ENCODE assay signal across 17 cellular contexts in the genomic region with DNA sequence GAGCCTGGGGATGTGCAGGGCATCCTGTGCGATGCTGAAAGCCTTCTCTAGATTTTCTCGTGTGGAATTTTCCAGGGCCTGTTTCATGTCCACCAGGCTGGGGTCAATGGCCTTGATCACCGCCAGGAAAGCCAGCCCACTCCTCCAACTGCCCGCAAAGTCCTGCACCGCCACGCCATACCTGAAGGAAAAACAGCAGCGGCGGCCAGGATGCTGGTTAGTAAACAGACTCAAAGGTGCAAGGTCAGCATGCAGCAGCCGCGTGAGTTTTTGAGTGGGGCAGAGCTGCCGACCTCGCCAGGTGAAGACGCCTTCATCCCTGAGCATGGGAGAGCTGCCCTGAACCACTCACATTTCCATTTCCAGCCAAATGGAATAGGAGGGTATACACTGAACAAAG. TPM values are rescaled to one million over a fixed set of nuclear protein-coding genes. Genes with fewer than 3 reads are reported as not detected.
DNase-seq lines count a peak whose midpoint lies in the region; ATAC-seq, FAIRE-seq and TF ChIP-seq lines count a peak whose summit lies in the region.
"Had no signal": no experiment of that assay in that cellular context is flagged by ENCODE, and none has a peak within 500 bp of the region (broad histone marks: within the 10 kb centered on the region; RNA-seq: fewer than 3 reads in every experiment).

No MANE protein-coding gene starts in this region.

- H3K27me3 Mint-ChIP-seq in chondrocyte (ENCODE audit: low read depth): no peaks in the 10 kb centered on the region
- no peaks in the 10 kb centered on the region for H3K27me3 Mint-ChIP-seq in activated naive CD8-positive, alpha-beta T cell treated with anti-CD3 and anti-CD28 coated beads, Interleukin-2, amount 50 U/mL, for 24 hours

- FAIRE-seq in GM19239 (lab: Jason Lieb, UNC): peak; percentile 26
- FAIRE-seq: GM12891, K562 had no signal

- TF ChIP-seq CTCF in chondrocyte (IDR thresholded peaks at IDR 0.05): no peak
- TF ChIP-seq CTCF in right lobe of liver (IDR thresholded peaks at IDR 0.05): no peak
- no peak for TF ChIP-seq CTCF in sigmoid colon (IDR thresholded peaks at IDR 0.05)
- TF ChIP-seq CTCF in transverse colon (IDR thresholded peaks at IDR 0.05): no peak

- peak; percentile 72 to 83 (median 78) for ATAC-seq in right lobe of liver
- ATAC-seq in activated naive CD8-positive, alpha-beta T cell treated with anti-CD3 and anti-CD28 coated beads, Interleukin-2, amount 50 U/mL, for 24 hours: no peak
- ATAC-seq: K562 had no signal

- H3K9me3 Mint-ChIP-seq in chondrocyte (ENCODE audit: low read depth): peaks cover under 1% of the 10 kb centered on the region
- no peaks in the 10 kb centered on the region for H3K9me3 Mint-ChIP-seq in activated naive CD8-positive, alpha-beta T cell treated with anti-CD3 and anti-CD28 coated beads, Interleukin-2, amount 50 U/mL, for 24 hours
- H3K9me3 Mint-ChIP-seq: CD14-positive monocyte; CD4-positive, alpha-beta memory T cell had no signal

- TF ChIP-seq POLR2A in right lobe of liver (IDR thresholded peaks at IDR 0.05): no peak
- TF ChIP-seq POLR2A in sigmoid colon (IDR thresholded peaks at IDR 0.05): no peak
- TF ChIP-seq POLR2A in transverse colon (IDR thresholded peaks at IDR 0.05): no peak

- H3K9me3 ChIP-seq in right lobe of liver (no peaks in the 10 kb centered on the region), sigmoid colon (no peaks in the 10 kb centered on the region), transverse colon (no peaks in the 10 kb centered on the region)
- H3K9me3 ChIP-seq: HAP-1 had no signal

- in situ Hi-C loops in transverse colon (cut with MboI; ENCODE audit: low pct_ligation_motif_present in 1 of 4, low pct_unique_long_range_greater_than_20kb in 1 of 4, low sequenced_read_pairs in 3 of 4): no loop called here

- intact Hi-C loops in right lobe of liver (cut with DNase I): no loop called here
- intact Hi-C loops in sigmoid colon (cut with DNase I): no loop called here
- intact Hi-C loops in transverse colon (cut with DNase I; ENCODE audit: low total_unique reads): no loop called here

- DNase-seq in GM19239 (ENCODE audit: insufficient read length, low spot score) (no peak), chondrocyte (ENCODE audit: low spot score) (peak; percentile 66), right lobe of liver (peak; percentile 69 to 93 (median 87)), sigmoid colon (peak; percentile 51), dermis blood vessel endothelial cell (no peak), transverse colon (no peak), NOMO-1 (lab: John Stamatoyannopoulos, UW; ENCODE audit: unreplicated experiment in 2 of 2) (no peak)
- no peak for DNase-seq in activated naive CD8-positive, alpha-beta T cell treated with anti-CD3 and anti-CD28 coated beads, Interleukin-2, amount 50 U/mL, for 24 hours
- DNase-seq: AML-193; CD4-positive, alpha-beta memory T cell; DND-41; EL; GM23248 had no signal

- H3K4me1 ChIP-seq in right lobe of liver: peaks cover 0 to 23% (median 10%) of the 10 kb centered on the region in 4 donors
- no peaks in the 10 kb centered on the region for H3K4me1 ChIP-seq in sigmoid colon
- H3K4me1 ChIP-seq in transverse colon: peaks cover 0 to 6% (median 1%) of the 10 kb centered on the region in 4 donors
- H3K4me1 ChIP-seq: HAP-1 had no signal

- TF ChIP-seq EP300 in sigmoid colon (IDR thresholded peaks at IDR 0.05): no peak
- TF ChIP-seq EP300 in transverse colon (IDR thresholded peaks at IDR 0.05; ENCODE audit: low read depth): no peak

- peaks cover 8% of the 10 kb centered on the region for H3K4me1 Mint-ChIP-seq in chondrocyte (ENCODE audit: low read depth)
- no peaks in the 10 kb centered on the region for H3K4me1 Mint-ChIP-seq in activated naive CD8-positive, alpha-beta T cell treated with anti-CD3 and anti-CD28 coated beads, Interleukin-2, amount 50 U/mL, for 24 hours
- H3K4me1 Mint-ChIP-seq: CD14-positive monocyte; CD4-positive, alpha-beta memory T cell had no signal

- H3K36me3 Mint-ChIP-seq in chondrocyte (ENCODE audit: low read depth): no peaks in the 10 kb centered on the region
- no peaks in the 10 kb centered on the region for H3K36me3 Mint-ChIP-seq in activated naive CD8-positive, alpha-beta T cell treated with anti-CD3 and anti-CD28 coated beads, Interleukin-2, amount 50 U/mL, for 24 hours (ENCODE audit: low read depth)
- H3K36me3 Mint-ChIP-seq: CD4-positive, alpha-beta memory T cell had no signal

- H3K27me3 ChIP-seq in right lobe of liver (no peaks in the 10 kb centered on the region), sigmoid colon (no peaks in the 10 kb centered on the region), transverse colon (no peaks in the 10 kb centered on the region)

- H3K27ac ChIP-seq in right lobe of liver (peak overlapping the region in 2 of 3 donors; percentile 76 to 87), sigmoid colon (no peak overlapping the region), transverse colon (no peak overlapping the region)
- H3K27ac ChIP-seq: GM23248 had no signal

- H3K4me3 ChIP-seq in right lobe of liver: no peak overlapping the region
- H3K4me3 ChIP-seq in sigmoid colon: no peak overlapping the region
- no peak overlapping the region for H3K4me3 ChIP-seq in transverse colon
- H3K4me3 ChIP-seq: GM23248, HAP-1, K562 had no signal

- H3K36me3 ChIP-seq in right lobe of liver (peaks cover 0 to 13% (median 0%) of the 10 kb centered on the region in 4 donors), sigmoid colon (no peaks in the 10 kb centered on the region), transverse colon (peaks cover 0 to 6% (median under 1%) of the 10 kb centered on the region in 4 donors)
- H3K36me3 ChIP-seq: HAP-1 had no signal

- no peak overlapping the region for H3K27ac Mint-ChIP-seq in chondrocyte (ENCODE audit: unreplicated experiment)
- no peak overlapping the region for H3K27ac Mint-ChIP-seq in activated naive CD8-positive, alpha-beta T cell treated with anti-CD3 and anti-CD28 coated beads, Interleukin-2, amount 50 U/mL, for 24 hours
- H3K27ac Mint-ChIP-seq: CD4-positive, alpha-beta memory T cell had no signal

- H3K4me3 Mint-ChIP-seq in chondrocyte (ENCODE audit: unreplicated experiment): no peak overlapping the region
- H3K4me3 Mint-ChIP-seq in activated naive CD8-positive, alpha-beta T cell treated with anti-CD3 and anti-CD28 coated beads, Interleukin-2, amount 50 U/mL, for 24 hours: no peak overlapping the region
- H3K4me3 Mint-ChIP-seq: CD14-positive monocyte; CD4-positive, alpha-beta memory T cell had no signal

- 48% methylated on average over 10 of the region's 13 CpGs for WGBS in right lobe of liver (ENCODE audit: insufficient coverage, low coverage, low lambda C conversion rate, missing lambda C conversion rate)
- 92 to 96% methylated on average over 13 of the region's 13 CpGs for WGBS in sigmoid colon, 2 donors
- 95% methylated on average over 13 of the region's 13 CpGs; no CpG with 5 or more reads in 1 of the 2 donors for WGBS in transverse colon (ENCODE audit: low coverage in 1 of 2), 2 donors

RNA-seq across cellular contexts. Expression of a gene that starts 53.4 kb away (rescaled TPM):
- total RNA-seq in chondrocyte (61.2 to 63.3 TPM (median 61.7 TPM) in 3 replicates), right lobe of liver (10 to 100 TPM; 27.6 to 47.9 (median 30.3) TPM), sigmoid colon (10 to 100 TPM; 44.9 to 77.0 (median 51.1) TPM), dermis blood vessel endothelial cell (34.3 and 38.3 TPM in 2 replicates), transverse colon (100 to 1,000 TPM in 1 of 4 donors, 10 to 100 TPM in 3; 45.6 to 102 (median 71.4) TPM)
- polyA plus RNA-seq in sigmoid colon: 10 to 100 TPM in 1 of 3 donors, 1 to 10 TPM in 2; 6.0 to 13.2 (median 7.9) TPM

Comparison
In these comparisons a context has a peak if more than half of its experiments do, and no peak if none do; other contexts are left out.
1. DNase-seq: peak in chondrocyte (single experiment), right lobe of liver (3 of 3) and sigmoid colon (single experiment); none in GM19239 (single experiment), dermis blood vessel endothelial cell (single experiment), activated naive CD8-positive, alpha-beta T cell treated with anti-CD3 and anti-CD28 coated beads, Interleukin-2, amount 50 U/mL, for 24 hours (single experiment), transverse colon (single experiment) and NOMO-1 (0 of 2).
2. H3K27ac ChIP-seq: peak in right lobe of liver (2 of 3); none in sigmoid colon (0 of 4) and transverse colon (0 of 4).